ENCODE assay signal across 29 cellular contexts in the genomic region with DNA sequence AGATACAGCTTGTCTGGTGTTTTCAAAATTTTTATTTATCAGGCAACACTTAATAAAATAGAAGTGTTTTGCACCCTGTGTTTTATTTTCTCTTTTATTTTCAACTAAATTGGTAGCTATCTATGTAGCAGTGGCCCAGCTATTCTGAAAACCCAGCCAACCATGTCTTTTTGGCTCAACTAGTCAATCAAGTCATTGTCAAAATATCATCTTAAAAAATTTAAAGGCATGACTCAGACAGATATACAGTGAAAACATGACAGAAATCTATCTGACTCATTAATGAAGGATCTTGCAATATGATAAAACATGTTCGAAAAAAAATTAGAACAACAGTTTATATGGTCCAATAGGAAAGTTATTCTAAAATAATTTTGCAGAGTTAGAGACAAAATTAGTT.
DNase-seq lines count a peak whose midpoint lies in the region; ATAC-seq and TF ChIP-seq lines count a peak whose summit lies in the region.
"Had no signal": no experiment of that assay in that cellular context is flagged by ENCODE, and none has a peak within 500 bp of the region (broad histone marks: within the 10 kb centered on the region; RNA-seq: fewer than 3 reads in every experiment).

No MANE protein-coding gene starts in this region.

- no peaks in the 10 kb centered on the region for H3K27me3 Mint-ChIP-seq in activated naive CD4-positive, alpha-beta T cell treated with anti-CD3 and anti-CD28 coated beads, Interleukin-2, amount 10 ng/mL, durations not matched to agents 7 days and 5 days
- H3K27me3 Mint-ChIP-seq: activated CD4-positive, alpha-beta T cell treated with anti-CD3 and anti-CD28 coated beads, Interleukin-2, amount 10 ng/mL, durations not matched to agents 24 days and 14 days; activated CD8-positive, alpha-beta memory T cell treated with anti-CD3 and anti-CD28 coated beads, Interleukin-2, amount 10 ng/mL, durations not matched to agents 7 days and 5 days had no signal

- H3K27ac ChIP-seq in RWPE2 (ENCODE audit: poor library complexity, severe bottlenecking) (peak overlapping the region; percentile 41), osteoblast (ENCODE audit: low read depth, low read length) (no peak overlapping the region), ovary (no peak overlapping the region)
- H3K27ac ChIP-seq: C4-2B, gastroesophageal sphincter, KMS-11, parathyroid adenoma, thoracic aorta, uterus had no signal

- H3K4me1 ChIP-seq in RWPE2 (ENCODE audit: insufficient read depth, poor library complexity, severe bottlenecking) (peaks cover 20% of the 10 kb centered on the region), osteoblast (ENCODE audit: insufficient read depth, low read length) (peaks cover 13% of the 10 kb centered on the region), ovary (ENCODE audit: insufficient read depth) (no peaks in the 10 kb centered on the region)
- H3K4me1 ChIP-seq: parathyroid adenoma, uterus had no signal

- H3K79me2 ChIP-seq in osteoblast (ENCODE audit: insufficient read depth, low read length) = no peaks in the 10 kb centered on the region
- H3K79me2 ChIP-seq: parathyroid adenoma had no signal

- peaks cover 8% of the 10 kb centered on the region for H3K36me3 Mint-ChIP-seq in activated naive CD4-positive, alpha-beta T cell treated with anti-CD3 and anti-CD28 coated beads, Interleukin-2, amount 10 ng/mL, durations not matched to agents 7 days and 5 days

- no peak overlapping the region for H2AFZ ChIP-seq in osteoblast (ENCODE audit: low read length)
- H2AFZ ChIP-seq: parathyroid adenoma had no signal

- H3K4me3 ChIP-seq in RWPE2 (ENCODE audit: severe bottlenecking) (no peak overlapping the region), fibroblast of mammary gland (ENCODE audit: control insufficient read depth, low read depth, low read length) (no peak overlapping the region), osteoblast (ENCODE audit: insufficient read depth, low read length) (no peak overlapping the region), ovary (no peak overlapping the region)
- H3K4me3 ChIP-seq: gastroesophageal sphincter, lung, thoracic aorta, uterus had no signal

- H3K27ac Mint-ChIP-seq in activated naive CD4-positive, alpha-beta T cell treated with anti-CD3 and anti-CD28 coated beads, Interleukin-2, amount 10 ng/mL, durations not matched to agents 7 days and 5 days = no peak overlapping the region
- H3K27ac Mint-ChIP-seq: activated CD4-positive, alpha-beta T cell treated with anti-CD3 and anti-CD28 coated beads, Interleukin-2, amount 10 ng/mL, durations not matched to agents 24 days and 14 days; activated CD8-positive, alpha-beta memory T cell treated with anti-CD3 and anti-CD28 coated beads, Interleukin-2, amount 10 ng/mL, durations not matched to agents 7 days and 5 days; activated T-cell treated with anti-CD3 and anti-CD28 coated beads, Interleukin-2, amount 50 U/mL, for 72 hours; HFFc6; nephron progenitor cell had no signal

- H3K36me3 ChIP-seq in RWPE2 (ENCODE audit: low read depth) (peaks cover 68% of the 10 kb centered on the region), osteoblast (ENCODE audit: insufficient read depth, low read length) (peaks cover 5% of the 10 kb centered on the region), ovary (no peaks in the 10 kb centered on the region)
- H3K36me3 ChIP-seq: uterus had no signal

- no peak for TF ChIP-seq POLR2A in ovary (IDR thresholded peaks at IDR 0.05)

- H3K9me3 ChIP-seq in RWPE2 (ENCODE audit: severe bottlenecking) = no peaks in the 10 kb centered on the region
- no peaks in the 10 kb centered on the region for H3K9me3 ChIP-seq in osteoblast (ENCODE audit: low read depth, low read length)
- no peaks in the 10 kb centered on the region for H3K9me3 ChIP-seq in ovary
- H3K9me3 ChIP-seq: gastroesophageal sphincter, thoracic aorta, uterus had no signal

- intact Hi-C loops in ovary (cut with DNase I) = no loop called here

- no peaks in the 10 kb centered on the region for H4K20me1 ChIP-seq in osteoblast (ENCODE audit: insufficient read depth, low read length)

- 94 to 97% (median 97%) methylated on average over 1 of the region's 1 CpG for WGBS in ovary, 3 donors

- peak; percentile 21 for DNase-seq in HCEC 1CT
- DNase-seq in RWPE2 (ENCODE audit: low spot score) = no peak
- DNase-seq in fibroblast of mammary gland (ENCODE audit: low read depth) = peak; percentile 7
- DNase-seq in osteoblast (ENCODE audit: insufficient read length, low spot score, missing footprints) = no peak
- DNase-seq in activated naive CD4-positive, alpha-beta T cell treated with anti-CD3 and anti-CD28 coated beads, Interleukin-2, amount 10 ng/mL, durations not matched to agents 7 days and 5 days = no peak
- DNase-seq in anterior cingulate cortex (lab: John Stamatoyannopoulos, UW) = no peak
- no peak for DNase-seq in ovary
- DNase-seq: activated CD4-positive, alpha-beta T cell treated with anti-CD3 and anti-CD28 coated beads, Interleukin-2, amount 10 ng/mL, durations not matched to agents 24 days and 14 days; activated CD8-positive, alpha-beta memory T cell treated with anti-CD3 and anti-CD28 coated beads, Interleukin-2, amount 10 ng/mL, durations not matched to agents 7 days and 5 days; activated naive CD4-positive, alpha-beta T cell treated with Interleukin-2 at 50 U/mL for 16 hours; activated T-cell treated with anti-CD3 and anti-CD28 coated beads, Interleukin-2, amount 50 U/mL, for 72 hours; central memory CD4-positive, alpha-beta T cell; HFFc6; kidney; NCI-H187; NCI-H748 treated with DMSO at 0.1 percent for 48 hours; nephron progenitor cell; right cardiac atrium; RPMI8226; stimulated activated CD4-positive, alpha-beta T cell treated with anti-CD3 and anti-CD28 coated beads, Interleukin-12 subunit alpha, Interleukin-12 subunit beta, amount 100 ng/mL, for 4 hours; stimulated activated CD4-positive, alpha-beta T cell treated with anti-CD3 and anti-CD28 coated beads, Interleukin-4, amount 100 ng/mL, for 24 hours; stimulated activated naive CD4-positive, alpha-beta T cell; uterus had no signal

- H3K9me3 Mint-ChIP-seq in activated naive CD4-positive, alpha-beta T cell treated with anti-CD3 and anti-CD28 coated beads, Interleukin-2, amount 10 ng/mL, durations not matched to agents 7 days and 5 days = no peaks in the 10 kb centered on the region
- H3K9me3 Mint-ChIP-seq: activated CD4-positive, alpha-beta T cell treated with anti-CD3 and anti-CD28 coated beads, Interleukin-2, amount 10 ng/mL, durations not matched to agents 24 days and 14 days; activated T-cell treated with anti-CD3 and anti-CD28 coated beads, Interleukin-2, amount 50 U/mL, for 72 hours; HFFc6; nephron progenitor cell had no signal

- no peaks in the 10 kb centered on the region for H3K4me1 Mint-ChIP-seq in activated naive CD4-positive, alpha-beta T cell treated with anti-CD3 and anti-CD28 coated beads, Interleukin-2, amount 10 ng/mL, durations not matched to agents 7 days and 5 days
- H3K4me1 Mint-ChIP-seq: activated CD4-positive, alpha-beta T cell treated with anti-CD3 and anti-CD28 coated beads, Interleukin-2, amount 10 ng/mL, durations not matched to agents 24 days and 14 days; activated CD8-positive, alpha-beta memory T cell treated with anti-CD3 and anti-CD28 coated beads, Interleukin-2, amount 10 ng/mL, durations not matched to agents 7 days and 5 days; nephron progenitor cell had no signal

- CTCF ChIA-PET in activated naive CD4-positive, alpha-beta T cell treated with anti-CD3 and anti-CD28 coated beads, Interleukin-2, amount 10 ng/mL, durations not matched to agents 7 days and 5 days (lab: Charles Lee) = interaction anchor here (0.8 kb wide), 1 partner anchor 15 kb away, joined by 4 read pairs; no protein-coding TSS in a partner anchor

- H3K4me2 ChIP-seq in osteoblast (ENCODE audit: insufficient read depth, low read length) = peak overlapping the region; percentile 5
- H3K4me2 ChIP-seq: KMS-11 had no signal

- H3K27me3 ChIP-seq in RWPE2 (ENCODE audit: insufficient read depth, poor library complexity, severe bottlenecking) (no peaks in the 10 kb centered on the region), osteoblast (ENCODE audit: insufficient read depth, low read length) (no peaks in the 10 kb centered on the region), ovary (no peaks in the 10 kb centered on the region)
- H3K27me3 ChIP-seq: gastroesophageal sphincter, uterus had no signal

- TF ChIP-seq EP300 in ovary (IDR thresholded peaks at IDR 0.05) = no peak

- TF ChIP-seq CTCF in RWPE2 (IDR thresholded peaks at IDR 0.05; ENCODE audit: poor library complexity, severe bottlenecking) (no peak), fibroblast of mammary gland (conservative IDR thresholded peaks at IDR 0.05; ENCODE audit: control insufficient read depth, insufficient read depth, low read depth, low read length) (no peak), osteoblast (IDR thresholded peaks at IDR 0.05; ENCODE audit: extremely low read depth, low read depth, low read length) (no peak), ovary (IDR thresholded peaks at IDR 0.05) (no peak)

- no peak overlapping the region for H3K4me3 Mint-ChIP-seq in activated naive CD4-positive, alpha-beta T cell treated with anti-CD3 and anti-CD28 coated beads, Interleukin-2, amount 10 ng/mL, durations not matched to agents 7 days and 5 days
- H3K4me3 Mint-ChIP-seq: activated CD4-positive, alpha-beta T cell treated with anti-CD3 and anti-CD28 coated beads, Interleukin-2, amount 10 ng/mL, durations not matched to agents 24 days and 14 days; activated CD8-positive, alpha-beta memory T cell treated with anti-CD3 and anti-CD28 coated beads, Interleukin-2, amount 10 ng/mL, durations not matched to agents 7 days and 5 days; activated T-cell treated with anti-CD3 and anti-CD28 coated beads, Interleukin-2, amount 50 U/mL, for 72 hours; HFFc6; nephron progenitor cell had no signal

- ATAC-seq in RWPE2 (ENCODE audit: low read depth) = peak; percentile 92
- ATAC-seq: activated CD8-positive, alpha-beta memory T cell treated with anti-CD3 and anti-CD28 coated beads, Interleukin-2, amount 10 ng/mL, durations not matched to agents 7 days and 5 days; activated T-cell treated with anti-CD3 and anti-CD28 coated beads, Interleukin-2, amount 50 U/mL, for 72 hours; gastroesophageal sphincter; right cardiac atrium had no signal

Comparison
In these comparisons a context has a peak if more than half of its experiments do, and no peak if none do; other contexts are left out.
1. DNase-seq: peak in HCEC 1CT (single experiment) and fibroblast of mammary gland (single experiment); none in RWPE2 (single experiment), osteoblast (single experiment), activated naive CD4-positive, alpha-beta T cell treated with anti-CD3 and anti-CD28 coated beads, Interleukin-2, amount 10 ng/mL, durations not matched to agents 7 days and 5 days (single experiment), anterior cingulate cortex (0 of 58) and ovary (0 of 5).